Comparison of ENCODE assay signal across 8 cellular contexts in the genomic region with DNA sequence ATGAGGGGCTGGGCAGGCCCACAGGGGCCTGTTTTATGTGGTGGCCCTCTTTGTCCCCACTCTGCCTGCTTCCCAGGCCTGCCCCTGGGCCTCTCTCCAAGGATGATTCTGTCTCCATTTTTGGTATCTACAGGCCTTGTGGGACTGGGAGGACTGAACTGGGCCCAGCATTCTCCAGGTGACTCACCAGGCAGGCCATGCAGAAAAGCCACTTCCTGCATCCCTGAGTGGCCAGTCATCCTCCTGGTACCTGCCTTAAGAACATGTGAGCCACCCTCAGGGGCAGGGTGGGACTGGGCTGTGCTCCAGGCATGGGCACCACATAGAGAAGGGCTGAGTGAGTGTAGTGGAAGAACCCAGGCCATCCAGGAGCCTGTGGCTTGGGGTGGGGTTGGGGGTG. TPM values are rescaled to one million over a fixed set of nuclear protein-coding genes. Genes with fewer than 3 reads are reported as not detected.
DNase-seq lines count a peak whose midpoint lies in the region; ATAC-seq and TF ChIP-seq lines count a peak whose summit lies in the region.

No MANE protein-coding gene starts in this region.

- H3K4me1 Mint-ChIP-seq in stimulated activated naive CD8-positive, alpha-beta T cell treated with anti-CD3 and anti-CD28 coated beads, Interleukin-15, amount 100 ng/mL, for 72 hours = peaks cover 11% of the 10 kb centered on the region
- peaks cover 69% of the 10 kb centered on the region for H3K4me1 Mint-ChIP-seq in activated B cell treated with CpG ODN at 0.5 μM for 24 hours

- POLR2A ChIA-PET in activated B cell treated with CpG ODN at 0.5 μM for 24 hours (lab: Charles Lee) = interaction anchor here (1.0 to 5.3 kb wide), 3 partner anchors 9 to 20 kb away, joined by 4 to 43 read pairs (median 34); a partner anchor contains a TSS

- H3K36me3 Mint-ChIP-seq in activated B cell treated with CpG ODN at 0.5 μM for 24 hours (ENCODE audit: low read depth) = no peaks in the 10 kb centered on the region

- no peak for DNase-seq in stimulated activated naive CD8-positive, alpha-beta T cell treated with anti-CD3 and anti-CD28 coated beads, Interleukin-15, amount 100 ng/mL, for 72 hours
- DNase-seq in stimulated activated naive CD8-positive, alpha-beta T cell treated with anti-CD3 and anti-CD28 coated beads, Interleukin-15, Interleukin-2, amounts not matched to agents 100 U/mL and 50 U/mL, for 24 hours = no peak
- DNase-seq in activated B cell treated with CpG ODN at 0.5 μM for 24 hours (no peak), iris pigment epithelial cell (ENCODE audit: low read depth) (peak; percentile 98), cerebellar nuclear complex (lab: John Stamatoyannopoulos, UW) (no peak), hypothalamus (lab: John Stamatoyannopoulos, UW) (no peak), NCI-H526 treated with DMSO at 0.1 percent for 48 hours (lab: John Stamatoyannopoulos, UW) (no peak), DMS 273 treated with DMSO at 0.1 percent for 48 hours (lab: John Stamatoyannopoulos, UW) (no peak)

- intact Hi-C loops in activated B cell treated with CpG ODN at 0.5 μM for 24 hours (cut with micrococcal nuclease) = loop anchor here (1.0 to 10.0 kb wide), 2 partner anchors 25 to 517 kb away; a partner anchor contains a TSS

- no peak overlapping the region for H3K4me3 Mint-ChIP-seq in stimulated activated naive CD8-positive, alpha-beta T cell treated with anti-CD3 and anti-CD28 coated beads, Interleukin-15, amount 100 ng/mL, for 72 hours
- no peak overlapping the region for H3K4me3 Mint-ChIP-seq in activated B cell treated with CpG ODN at 0.5 μM for 24 hours

- TF ChIP-seq CTCF in activated B cell treated with CpG ODN at 0.5 μM for 24 hours (IDR thresholded peaks at IDR 0.05) = no peak

- CTCF ChIA-PET in activated B cell treated with CpG ODN at 0.5 μM for 24 hours (lab: Charles Lee) = interaction anchor here (1.2 kb wide), 1 partner anchor 10 kb away, joined by 3 read pairs; no protein-coding TSS in a partner anchor

- no peak overlapping the region for H3K27ac Mint-ChIP-seq in stimulated activated naive CD8-positive, alpha-beta T cell treated with anti-CD3 and anti-CD28 coated beads, Interleukin-15, amount 100 ng/mL, for 72 hours
- H3K27ac Mint-ChIP-seq in activated B cell treated with CpG ODN at 0.5 μM for 24 hours = peak overlapping the region; percentile 46

- no peaks in the 10 kb centered on the region for H3K27me3 Mint-ChIP-seq in stimulated activated naive CD8-positive, alpha-beta T cell treated with anti-CD3 and anti-CD28 coated beads, Interleukin-15, amount 100 ng/mL, for 72 hours
- no peaks in the 10 kb centered on the region for H3K27me3 Mint-ChIP-seq in activated B cell treated with CpG ODN at 0.5 μM for 24 hours

- H3K9me3 Mint-ChIP-seq in stimulated activated naive CD8-positive, alpha-beta T cell treated with anti-CD3 and anti-CD28 coated beads, Interleukin-15, amount 100 ng/mL, for 72 hours = no peaks in the 10 kb centered on the region
- H3K9me3 Mint-ChIP-seq in activated B cell treated with CpG ODN at 0.5 μM for 24 hours = no peaks in the 10 kb centered on the region

- peak; percentile 61 for ATAC-seq in stimulated activated naive CD8-positive, alpha-beta T cell treated with anti-CD3 and anti-CD28 coated beads, Interleukin-15, amount 100 ng/mL, for 72 hours
- ATAC-seq in stimulated activated naive CD8-positive, alpha-beta T cell treated with anti-CD3 and anti-CD28 coated beads, Interleukin-15, Interleukin-2, amounts not matched to agents 100 U/mL and 50 U/mL, for 24 hours = no peak
- ATAC-seq in activated B cell treated with CpG ODN at 0.5 μM for 24 hours (ENCODE audit: low read depth) = peak; percentile 47

RNA-seq across cellular contexts. Expression of a gene that starts 20.0 kb away (rescaled TPM):
- total RNA-seq in activated B cell treated with CpG ODN at 0.5 μM for 24 hours = 54.0 and 59.5 TPM in 2 replicates
